In genomic region chr6:113796040-113796439, GRCh38 we compare ENCODE assay signal across 30 cellular contexts.
"Had no signal": no experiment of that assay in that cellular context is flagged by ENCODE, and none has a peak within 500 bp of the region (broad histone marks: within the 10 kb centered on the region; RNA-seq: fewer than 3 reads in every experiment).

No MANE protein-coding gene starts in this region.

- H3K9me3 ChIP-seq: adrenal gland, body of pancreas, breast epithelium, SJCRH30, SK-N-SH had no signal

- H3K27me3 ChIP-seq: adrenal gland, body of pancreas, breast epithelium, SJCRH30 had no signal

- H3K4me3 ChIP-seq: adrenal gland, body of pancreas, breast epithelium, SJCRH30 had no signal

- H3K4me3 Mint-ChIP-seq: activated CD4-positive, alpha-beta memory T cell treated with anti-CD3 and anti-CD28 coated beads for 36 hours; activated naive CD4-positive, alpha-beta T cell treated with anti-CD3 and anti-CD28 coated beads for 36 hours; activated T-cell treated with anti-CD3 and anti-CD28 coated beads, Interleukin-2, amount 50 U/mL, for 4 hours; activated T-helper 1 cell treated with anti-CD3 and anti-CD28 coated beads, Interleukin-12 subunit alpha, Interleukin-12 subunit beta, Interleukin-2, Interleukin-4 antibody, amounts not matched to agents 30 ng/mL and 10 ng/mL and 1 ng/mL, durations not matched to agents 14 hours and 24 hours and 36 hours; T-helper 1 cell treated with Interleukin-12 subunit alpha and Interleukin-12 subunit beta and Interleukin-4 antibody, amounts not matched to agents 30 μg/mL and 1 μg/mL, for 36 hours; T-helper 2 cell treated with Interferon-gamma antibody and Interleukin-4, amounts not matched to agents 5 μg/mL and 100 μg/mL, for 36 hours; WTC11 had no signal

- DNase-seq: activated CD4-positive, alpha-beta memory T cell treated with anti-CD3 and anti-CD28 coated beads for 36 hours; activated CD4-positive, alpha-beta T cell treated with anti-CD3 and anti-CD28 coated beads for 4 hours; activated CD4-positive, alpha-beta T cell treated with anti-CD3 and anti-CD28 coated beads, Interleukin-2, amount 50 U/mL, for 1 hour; activated CD8-positive, alpha-beta memory T cell treated with anti-CD3 and anti-CD28 coated beads, Interleukin-2, amount 50 U/mL, for 4 hours; activated gamma-delta T cell treated with Interleukin-2 at 50 U/mL for 16 hours; activated naive CD4-positive, alpha-beta T cell treated with anti-CD3 and anti-CD28 coated beads for 36 hours; activated T-cell treated with anti-CD3 and anti-CD28 coated beads for 4 hours; activated T-cell treated with anti-CD3 and anti-CD28 coated beads, Interleukin-2, amount 50 U/mL, for 4 hours; adrenal gland; body of pancreas; MM.1S; NCI-H1092; NCI-H1436 treated with DMSO at 0.1 percent for 48 hours; NCI-H1694 treated with DMSO at 0.1 percent for 48 hours; NCI-H2029; NCI-H345; SHP77; SK-N-SH had no signal

- H3K27ac Mint-ChIP-seq: activated CD4-positive, alpha-beta memory T cell treated with anti-CD3 and anti-CD28 coated beads for 36 hours; activated naive CD4-positive, alpha-beta T cell treated with anti-CD3 and anti-CD28 coated beads for 36 hours; activated naive CD4-positive, alpha-beta T cell treated with anti-CD3 and anti-CD28 coated beads, Interleukin-2, amount 50 U/mL, for 72 hours; activated T-helper 1 cell treated with anti-CD3 and anti-CD28 coated beads, Interleukin-12 subunit alpha, Interleukin-12 subunit beta, Interleukin-2, Interleukin-4 antibody, amounts not matched to agents 30 ng/mL and 10 ng/mL and 1 ng/mL, durations not matched to agents 14 hours and 24 hours and 36 hours; T-helper 1 cell treated with Interleukin-12 subunit alpha and Interleukin-12 subunit beta and Interleukin-4 antibody, amounts not matched to agents 30 μg/mL and 1 μg/mL, for 36 hours; T-helper 2 cell treated with Interferon-gamma antibody and Interleukin-4, amounts not matched to agents 5 μg/mL and 100 μg/mL, for 36 hours; WTC11 had no signal

- H3K4me1 Mint-ChIP-seq: WTC11 had no signal

- H3K9me3 Mint-ChIP-seq: activated CD4-positive, alpha-beta memory T cell treated with anti-CD3 and anti-CD28 coated beads for 36 hours; activated naive CD4-positive, alpha-beta T cell treated with anti-CD3 and anti-CD28 coated beads for 36 hours; activated naive CD4-positive, alpha-beta T cell treated with anti-CD3 and anti-CD28 coated beads, Interleukin-2, amount 50 U/mL, for 72 hours; activated T-cell treated with anti-CD3 and anti-CD28 coated beads, Interleukin-2, amount 50 U/mL, for 4 hours; activated T-helper 1 cell treated with anti-CD3 and anti-CD28 coated beads, Interleukin-12 subunit alpha, Interleukin-12 subunit beta, Interleukin-2, Interleukin-4 antibody, amounts not matched to agents 30 ng/mL and 10 ng/mL and 1 ng/mL, durations not matched to agents 14 hours and 24 hours and 36 hours; T-helper 2 cell treated with Interferon-gamma antibody and Interleukin-4, amounts not matched to agents 5 μg/mL and 100 μg/mL, for 36 hours; WTC11 had no signal

- H3K4me1 ChIP-seq: adrenal gland, breast epithelium, SJCRH30 had no signal

- H3K4me2 ChIP-seq: KMS-11, SK-N-SH had no signal

- H3K9ac ChIP-seq: KMS-11, SK-N-SH had no signal

- FAIRE-seq: astrocyte, TTC549 had no signal

- H3K36me3 ChIP-seq: adrenal gland, breast epithelium, SJCRH30 had no signal

- ATAC-seq: activated CD4-positive, CD25-positive, alpha-beta regulatory T cell treated with anti-CD3 and anti-CD28 coated beads, Interleukin-2, amount 50 U/mL, for 24 hours; activated naive CD4-positive, alpha-beta T cell treated with anti-CD3 and anti-CD28 coated beads, Interleukin-2, amount 50 U/mL, for 72 hours; activated T-cell treated with anti-CD3 and anti-CD28 coated beads, Interleukin-2, amount 50 U/mL, for 4 hours; body of pancreas; Panc1; WTC11 had no signal

- H3K36me3 Mint-ChIP-seq: activated CD4-positive, alpha-beta memory T cell treated with anti-CD3 and anti-CD28 coated beads for 36 hours; activated naive CD4-positive, alpha-beta T cell treated with anti-CD3 and anti-CD28 coated beads, Interleukin-2, amount 50 U/mL, for 72 hours; WTC11 had no signal

- H3K27ac ChIP-seq: adrenal gland, body of pancreas, breast epithelium, KMS-11, SJCRH30 had no signal
